1 cellular context compared by ENCODE assay signal in genomic region chr2:8659092-8659734, GRCh38.
TF ChIP-seq lines count a peak whose summit lies in the region.

No MANE protein-coding gene starts in this region.

TF ChIP-seq in HepG2, 621 proteins besides CTCF, POLR2A, EP300 and RAD21 (continued from another document):
- no peak for TF ChIP-seq GMEB1 (CRISPR knock-in tag; IDR thresholded peaks at IDR 0.05; ENCODE audit: borderline replicate concordance)
- TF ChIP-seq, protein P1, sequence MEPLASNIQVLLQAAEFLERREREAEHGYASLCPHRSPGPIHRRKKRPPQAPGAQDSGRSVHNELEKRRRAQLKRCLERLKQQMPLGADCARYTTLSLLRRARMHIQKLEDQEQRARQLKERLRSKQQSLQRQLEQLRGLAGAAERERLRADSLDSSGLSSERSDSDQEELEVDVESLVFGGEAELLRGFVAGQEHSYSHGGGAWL (CRISPR knock-in tag; IDR thresholded peaks at IDR 0.05) = 0 out of 2 replicates have a peak, but pooled peaks have one; percentile 22
- 0 out of 2 replicates have a peak, but pooled peaks have one; percentile 13 for TF ChIP-seq IRF2 (CRISPR knock-in tag; IDR thresholded peaks at IDR 0.05)
- peak; percentile 88 for TF ChIP-seq HNF4A (CRISPR knock-in tag; IDR thresholded peaks at IDR 0.05)
- TF ChIP-seq MYC (CRISPR knock-in tag; IDR thresholded peaks at IDR 0.05; ENCODE audit: borderline replicate concordance) = peak; percentile 9; the same call in 1 of the 2 replicates
- 0 out of 2 replicates have a peak, but pooled peaks have one; percentile 53 for TF ChIP-seq CBFB (CRISPR knock-in tag; IDR thresholded peaks at IDR 0.05)
- TF ChIP-seq RBAK (CRISPR knock-in tag; IDR thresholded peaks at IDR 0.05) = no peak
- no peak for TF ChIP-seq CSRNP1 (CRISPR knock-in tag; IDR thresholded peaks at IDR 0.05)
- TF ChIP-seq IRX3 (CRISPR knock-in tag; IDR thresholded peaks at IDR 0.05; ENCODE audit: borderline replicate concordance, low read depth) = no peak
- TF ChIP-seq NFE2L1 (CRISPR knock-in tag; IDR thresholded peaks at IDR 0.05; ENCODE audit: borderline replicate concordance) = no peak
- TF ChIP-seq, protein P2, sequence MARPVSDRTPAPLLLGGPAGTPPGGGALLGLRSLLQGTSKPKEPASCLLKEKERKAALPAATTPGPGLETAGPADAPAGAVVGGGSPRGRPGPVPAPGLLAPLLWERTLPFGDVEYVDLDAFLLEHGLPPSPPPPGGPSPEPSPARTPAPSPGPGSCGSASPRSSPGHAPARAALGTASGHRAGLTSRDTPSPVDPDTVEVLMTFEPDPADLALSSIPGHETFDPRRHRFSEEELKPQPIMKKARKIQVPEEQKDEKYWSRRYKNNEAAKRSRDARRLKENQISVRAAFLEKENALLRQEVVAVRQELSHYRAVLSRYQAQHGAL (CRISPR knock-in tag; IDR thresholded peaks at IDR 0.05; ENCODE audit: not compliant biosample characterization) = no peak
- TF ChIP-seq, protein P3, sequence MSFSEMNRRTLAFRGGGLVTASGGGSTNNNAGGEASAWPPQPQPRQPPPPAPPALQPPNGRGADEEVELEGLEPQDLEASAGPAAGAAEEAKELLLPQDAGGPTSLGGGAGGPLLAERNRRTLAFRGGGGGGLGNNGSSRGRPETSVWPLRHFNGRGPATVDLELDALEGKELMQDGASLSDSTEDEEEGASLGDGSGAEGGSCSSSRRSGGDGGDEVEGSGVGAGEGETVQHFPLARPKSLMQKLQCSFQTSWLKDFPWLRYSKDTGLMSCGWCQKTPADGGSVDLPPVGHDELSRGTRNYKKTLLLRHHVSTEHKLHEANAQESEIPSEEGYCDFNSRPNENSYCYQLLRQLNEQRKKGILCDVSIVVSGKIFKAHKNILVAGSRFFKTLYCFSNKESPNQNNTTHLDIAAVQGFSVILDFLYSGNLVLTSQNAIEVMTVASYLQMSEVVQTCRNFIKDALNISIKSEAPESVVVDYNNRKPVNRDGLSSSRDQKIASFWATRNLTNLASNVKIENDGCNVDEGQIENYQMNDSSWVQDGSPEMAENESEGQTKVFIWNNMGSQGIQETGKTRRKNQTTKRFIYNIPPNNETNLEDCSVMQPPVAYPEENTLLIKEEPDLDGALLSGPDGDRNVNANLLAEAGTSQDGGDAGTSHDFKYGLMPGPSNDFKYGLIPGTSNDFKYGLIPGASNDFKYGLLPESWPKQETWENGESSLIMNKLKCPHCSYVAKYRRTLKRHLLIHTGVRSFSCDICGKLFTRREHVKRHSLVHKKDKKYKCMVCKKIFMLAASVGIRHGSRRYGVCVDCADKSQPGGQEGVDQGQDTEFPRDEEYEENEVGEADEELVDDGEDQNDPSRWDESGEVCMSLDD (CRISPR knock-in tag; IDR thresholded peaks at IDR 0.05; ENCODE audit: borderline replicate concordance) = no peak
- no peak for TF ChIP-seq NONO (IDR thresholded peaks at IDR 0.05)
- TF ChIP-seq NONO (CRISPR knock-in tag; conservative IDR thresholded peaks at IDR 0.05) = no peak
- TF ChIP-seq ZNF704 (CRISPR knock-in tag; IDR thresholded peaks at IDR 0.05; ENCODE audit: borderline replicate concordance) = no peak
- TF ChIP-seq FLYWCH1 (CRISPR knock-in tag; IDR thresholded peaks at IDR 0.05) = no peak
- no peak for TF ChIP-seq MAFG (CRISPR knock-in tag; IDR thresholded peaks at IDR 0.05)
- TF ChIP-seq TCF12 (IDR thresholded peaks at IDR 0.05) = no peak
- TF ChIP-seq TCF12 (CRISPR knock-in tag; IDR thresholded peaks at IDR 0.05) = no peak
- no peak for TF ChIP-seq ZMYM2 (CRISPR knock-in tag; IDR thresholded peaks at IDR 0.05)
- no peak for TF ChIP-seq ZNF570 (CRISPR knock-in tag; IDR thresholded peaks at IDR 0.05; ENCODE audit: borderline replicate concordance)
- no peak for TF ChIP-seq FIP1L1 (IDR thresholded peaks at IDR 0.05; ENCODE audit: borderline replicate concordance, insufficient read depth, low read depth, low read length)
- 0 out of 2 replicates have a peak, but pooled peaks have one; percentile 25 for TF ChIP-seq PAX8 (CRISPR knock-in tag; IDR thresholded peaks at IDR 0.05; ENCODE audit: borderline replicate concordance)
- TF ChIP-seq ZNF737 (CRISPR knock-in tag; IDR thresholded peaks at IDR 0.05; ENCODE audit: borderline replicate concordance) = 0 out of 2 replicates have a peak, but pooled peaks have one; percentile 26
- TF ChIP-seq, protein P4, sequence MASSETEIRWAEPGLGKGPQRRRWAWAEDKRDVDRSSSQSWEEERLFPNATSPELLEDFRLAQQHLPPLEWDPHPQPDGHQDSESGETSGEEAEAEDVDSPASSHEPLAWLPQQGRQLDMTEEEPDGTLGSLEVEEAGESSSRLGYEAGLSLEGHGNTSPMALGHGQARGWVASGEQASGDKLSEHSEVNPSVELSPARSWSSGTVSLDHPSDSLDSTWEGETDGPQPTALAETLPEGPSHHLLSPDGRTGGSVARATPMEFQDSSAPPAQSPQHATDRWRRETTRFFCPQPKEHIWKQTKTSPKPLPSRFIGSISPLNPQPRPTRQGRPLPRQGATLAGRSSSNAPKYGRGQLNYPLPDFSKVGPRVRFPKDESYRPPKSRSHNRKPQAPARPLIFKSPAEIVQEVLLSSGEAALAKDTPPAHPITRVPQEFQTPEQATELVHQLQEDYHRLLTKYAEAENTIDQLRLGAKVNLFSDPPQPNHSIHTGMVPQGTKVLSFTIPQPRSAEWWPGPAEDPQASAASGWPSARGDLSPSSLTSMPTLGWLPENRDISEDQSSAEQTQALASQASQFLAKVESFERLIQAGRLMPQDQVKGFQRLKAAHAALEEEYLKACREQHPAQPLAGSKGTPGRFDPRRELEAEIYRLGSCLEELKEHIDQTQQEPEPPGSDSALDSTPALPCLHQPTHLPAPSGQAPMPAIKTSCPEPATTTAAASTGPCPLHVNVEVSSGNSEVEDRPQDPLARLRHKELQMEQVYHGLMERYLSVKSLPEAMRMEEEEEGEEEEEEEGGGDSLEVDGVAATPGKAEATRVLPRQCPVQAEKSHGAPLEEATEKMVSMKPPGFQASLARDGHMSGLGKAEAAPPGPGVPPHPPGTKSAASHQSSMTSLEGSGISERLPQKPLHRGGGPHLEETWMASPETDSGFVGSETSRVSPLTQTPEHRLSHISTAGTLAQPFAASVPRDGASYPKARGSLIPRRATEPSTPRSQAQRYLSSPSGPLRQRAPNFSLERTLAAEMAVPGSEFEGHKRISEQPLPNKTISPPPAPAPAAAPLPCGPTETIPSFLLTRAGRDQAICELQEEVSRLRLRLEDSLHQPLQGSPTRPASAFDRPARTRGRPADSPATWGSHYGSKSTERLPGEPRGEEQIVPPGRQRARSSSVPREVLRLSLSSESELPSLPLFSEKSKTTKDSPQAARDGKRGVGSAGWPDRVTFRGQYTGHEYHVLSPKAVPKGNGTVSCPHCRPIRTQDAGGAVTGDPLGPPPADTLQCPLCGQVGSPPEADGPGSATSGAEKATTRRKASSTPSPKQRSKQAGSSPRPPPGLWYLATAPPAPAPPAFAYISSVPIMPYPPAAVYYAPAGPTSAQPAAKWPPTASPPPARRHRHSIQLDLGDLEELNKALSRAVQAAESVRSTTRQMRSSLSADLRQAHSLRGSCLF (CRISPR knock-in tag; IDR thresholded peaks at IDR 0.05; ENCODE audit: borderline replicate concordance) = no peak
- TF ChIP-seq ZEB1 (IDR thresholded peaks at IDR 0.05; ENCODE audit: insufficient replicate concordance, low read depth) = no peak
- TF ChIP-seq, protein P5, sequence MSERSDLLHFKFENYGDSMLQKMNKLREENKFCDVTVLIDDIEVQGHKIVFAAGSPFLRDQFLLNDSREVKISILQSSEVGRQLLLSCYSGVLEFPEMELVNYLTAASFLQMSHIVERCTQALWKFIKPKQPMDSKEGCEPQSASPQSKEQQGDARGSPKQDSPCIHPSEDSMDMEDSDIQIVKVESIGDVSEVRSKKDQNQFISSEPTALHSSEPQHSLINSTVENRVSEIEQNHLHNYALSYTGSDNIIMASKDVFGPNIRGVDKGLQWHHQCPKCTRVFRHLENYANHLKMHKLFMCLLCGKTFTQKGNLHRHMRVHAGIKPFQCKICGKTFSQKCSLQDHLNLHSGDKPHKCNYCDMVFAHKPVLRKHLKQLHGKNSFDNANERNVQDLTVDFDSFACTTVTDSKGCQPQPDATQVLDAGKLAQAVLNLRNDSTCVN (CRISPR knock-in tag; IDR thresholded peaks at IDR 0.05; ENCODE audit: borderline replicate concordance) = no peak
